21 cellular contexts compared by ENCODE assay signal in the genomic region with DNA sequence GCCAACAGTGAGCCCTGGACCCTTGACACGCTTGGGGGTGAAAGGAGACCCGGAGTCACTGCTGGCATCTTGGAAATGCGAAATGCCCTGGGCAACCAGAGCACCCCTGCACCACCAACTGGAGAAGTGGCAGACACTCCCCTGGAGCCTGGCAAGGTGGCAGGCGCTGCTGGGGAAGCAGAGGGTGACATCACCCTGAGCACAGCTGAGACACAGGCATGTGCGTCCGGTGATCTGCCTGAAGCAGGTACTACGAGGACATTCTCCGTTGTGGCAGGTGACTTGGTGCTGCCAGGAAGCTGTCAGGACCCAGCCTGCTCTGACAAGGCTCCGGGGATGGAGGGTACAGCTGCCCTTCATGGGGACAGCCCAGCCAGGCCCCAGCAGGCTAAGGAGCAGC.
A peak's percentile ranks its signal among the peaks of the same experiment; 100 is the strongest.
DNase-seq lines count a peak whose midpoint lies in the region; ATAC-seq, FAIRE-seq and TF ChIP-seq lines count a peak whose summit lies in the region.
"Had no signal": no experiment of that assay in that cellular context is flagged by ENCODE, and none has a peak within 500 bp of the region (broad histone marks: within the 10 kb centered on the region; RNA-seq: fewer than 3 reads in every experiment).

No MANE protein-coding gene starts in this region.

- BruUV-seq in Caco-2 (replicated peaks; lab: Mats Ljungman, UMichigan) (no TSS peak), PC-9 (replicated peaks; lab: Mats Ljungman, UMichigan) (no TSS peak)

- H3K4me2 ChIP-seq in A549 = no peak overlapping the region
- no peak overlapping the region for H3K4me2 ChIP-seq in H9 (ENCODE audit: insufficient read depth, insufficient read length, low read length)
- no peak overlapping the region for H3K4me2 ChIP-seq in H1 (ENCODE audit: insufficient read depth in 1 of 2, low read depth in 2 of 2, low read length in 2 of 2)
- H3K4me2 ChIP-seq in osteoblast (ENCODE audit: insufficient read depth, low read length) = no peak overlapping the region
- H3K4me2 ChIP-seq in PC-9 = no peak overlapping the region
- H3K4me2 ChIP-seq: BLaER1, KMS-11 had no signal

- H3K27ac Mint-ChIP-seq in H9 (no peak overlapping the region), Caco-2 (ENCODE audit: unreplicated experiment) (no peak overlapping the region)
- H3K27ac Mint-ChIP-seq: CD4-positive, alpha-beta memory T cell had no signal

- H3K36me3 Mint-ChIP-seq in H9 (ENCODE audit: insufficient read depth in 1 of 3, low read depth in 3 of 3) = no peaks in the 10 kb centered on the region; a peak in 2 of 7 replicates
- peaks cover 22% of the 10 kb centered on the region for H3K36me3 Mint-ChIP-seq in Caco-2 (ENCODE audit: insufficient read depth, unreplicated experiment)
- H3K36me3 Mint-ChIP-seq: CD4-positive, alpha-beta memory T cell had no signal

- no peaks in the 10 kb centered on the region for H3K79me1 ChIP-seq in H9 (ENCODE audit: insufficient read depth, low read depth, low read length, poor library complexity, severe bottlenecking)
- no peaks in the 10 kb centered on the region for H3K79me1 ChIP-seq in H1 (ENCODE audit: low read depth, low read length)

- no peak overlapping the region for H3T11ph ChIP-seq in H9 (ENCODE audit: low read length)

- no peak overlapping the region for H2BK5ac ChIP-seq in H9 (ENCODE audit: insufficient read length, low read length)
- H2BK5ac ChIP-seq in H1 (ENCODE audit: low read depth, low read length) = no peak overlapping the region

- H2BK20ac ChIP-seq in H9 (ENCODE audit: low read depth, low read length, poor library complexity, severe bottlenecking) (no peak overlapping the region), H1 (ENCODE audit: low read length) (no peak overlapping the region)

- H2BK120ac ChIP-seq in H9 (ENCODE audit: low read depth, low read length, poor library complexity, severe bottlenecking) = no peak overlapping the region
- no peak overlapping the region for H2BK120ac ChIP-seq in H1 (replicated peaks; ENCODE audit: low read depth, low read length)

- DNase-seq in A549 (ENCODE audit: low read depth in 1 of 2, low spot score in 1 of 2) = no peak
- DNase-seq in H9 = no peak
- DNase-seq in H1 (ENCODE audit: low read depth in 1 of 2, low spot score in 2 of 2) = no peak
- DNase-seq in osteoblast (ENCODE audit: insufficient read length, low spot score, missing footprints) = peak; percentile 53
- DNase-seq in H54 (ENCODE audit: insufficient read length, low spot score) = no peak
- no peak for DNase-seq in Caco-2
- no peak for DNase-seq in PC-9
- DNase-seq in GM20000 (ENCODE audit: low spot score) = no peak
- DNase-seq: CD4-positive, alpha-beta memory T cell; DMS79 treated with DMSO at 0.1 percent for 48 hours; NCI-H1417; NCI-H187; NCI-H510A; NCI-H748 treated with DMSO at 0.1 percent for 48 hours; NK-92 treated with Interleukin-12 subunit alpha and Interleukin-12 subunit beta, amount 100 ng/mL, for 24 hours; SIG-M5 had no signal

- H3K27me3 ChIP-seq in H9 (ENCODE audit: insufficient read depth, low read length) = no peaks in the 10 kb centered on the region
- H3K27me3 ChIP-seq in H1 (replicated peaks in 1 of 4; ENCODE audit: control insufficient read depth in 3 of 4, extremely low read depth in 1 of 4, insufficient read depth in 3 of 4, low read length in 3 of 4) = no peaks in the 10 kb centered on the region
- peaks cover 50% of the 10 kb centered on the region for H3K27me3 ChIP-seq in osteoblast (ENCODE audit: insufficient read depth, low read length)
- no peaks in the 10 kb centered on the region for H3K27me3 ChIP-seq in Caco-2 (replicated peaks; ENCODE audit: control insufficient read depth, insufficient read depth, low read length)
- no peaks in the 10 kb centered on the region for H3K27me3 ChIP-seq in PC-9 (ENCODE audit: insufficient read depth, low read depth)
- H3K27me3 ChIP-seq: BLaER1 had no signal

- POLR2A ChIA-PET in A549 (lab: Yijun Ruan, JAX) (no interaction called here), H1 (lab: Charles Lee; ENCODE audit: partially characterized antibody) (no interaction called here), Caco-2 (lab: Charles Lee) (no interaction called here), PC-9 (lab: Charles Lee; ENCODE audit: unreplicated experiment) (no interaction called here)

- intact Hi-C loops in Caco-2 (cut with micrococcal nuclease; ENCODE audit: unreplicated experiment) = no loop called here
- intact Hi-C loops in PC-9 (cut with micrococcal nuclease; ENCODE audit: unreplicated experiment) = no loop called here

- H3K4me1 Mint-ChIP-seq in H9 = no peaks in the 10 kb centered on the region
- H3K4me1 Mint-ChIP-seq in Caco-2 (ENCODE audit: low read depth, unreplicated experiment) = no peaks in the 10 kb centered on the region
- H3K4me1 Mint-ChIP-seq: CD4-positive, alpha-beta memory T cell had no signal

- H3K4me3 ChIP-seq in A549 (no peak overlapping the region), H1 (ENCODE audit: extremely low read depth in 1 of 4, insufficient read depth in 2 of 4, low read depth in 3 of 4, low read length in 4 of 4) (no peak overlapping the region), osteoblast (ENCODE audit: insufficient read depth, low read length) (no peak overlapping the region), Caco-2 (ENCODE audit: low read depth, low read length) (no peak overlapping the region), PC-9 (no peak overlapping the region)
- H3K4me3 ChIP-seq: BLaER1, HAP-1 had no signal

- no peaks in the 10 kb centered on the region for H3K79me2 ChIP-seq in H9 (ENCODE audit: insufficient read depth, low read length)
- H3K79me2 ChIP-seq in H1 (ENCODE audit: control insufficient read depth in 1 of 2, insufficient read depth in 2 of 2, low read length in 2 of 2) = no peaks in the 10 kb centered on the region
- H3K79me2 ChIP-seq in osteoblast (ENCODE audit: insufficient read depth, low read length) = no peaks in the 10 kb centered on the region
- no peaks in the 10 kb centered on the region for H3K79me2 ChIP-seq in PC-9 (ENCODE audit: low read depth)

- no peak overlapping the region for H4K5ac ChIP-seq in H9 (ENCODE audit: insufficient read length, low read depth, low read length)
- H4K5ac ChIP-seq in H1 (ENCODE audit: insufficient read length, low read depth, low read length) = no peak overlapping the region

- H3K9ac ChIP-seq in H9 (ENCODE audit: extremely low read depth, insufficient read length, low read length) (no peak overlapping the region), H1 (replicated peaks in 1 of 4; ENCODE audit: extremely low read depth in 1 of 4, low read depth in 3 of 4, low read length in 3 of 4) (no peak overlapping the region)
- H3K9ac ChIP-seq: BLaER1, KMS-11 had no signal

- H3K27ac ChIP-seq in A549 (peak overlapping the region; percentile 6 to 51; a peak in 3 of 6 replicates), H9 (ENCODE audit: insufficient read length, low read depth, low read length) (no peak overlapping the region), H1 (ENCODE audit: low read depth, low read length) (no peak overlapping the region), osteoblast (ENCODE audit: low read depth, low read length) (no peak overlapping the region), PC-9 (no peak overlapping the region)
- H3K27ac ChIP-seq: BLaER1, HL-60, KMS-11 had no signal

- FAIRE-seq in A549 (lab: Jason Lieb, UNC) (no peak), H1 (lab: Jason Lieb, UNC) (no peak), H54 (lab: Jason Lieb, UNC) (no peak)
- FAIRE-seq: D721Med had no signal

- H3K27me3 Mint-ChIP-seq in H9 (ENCODE audit: low read depth) = peaks cover 1% of the 10 kb centered on the region; the same call in 1 of the 2 replicates
- no peaks in the 10 kb centered on the region for H3K27me3 Mint-ChIP-seq in Caco-2 (ENCODE audit: insufficient read depth, unreplicated experiment)

- no peak for TF ChIP-seq CTCF in A549 (IDR thresholded peaks at IDR 0.05)
- TF ChIP-seq CTCF in H9 (conservative IDR thresholded peaks at IDR 0.05) = no peak
- no peak for TF ChIP-seq CTCF in H1 (IDR thresholded peaks at IDR 0.05; ENCODE audit: control extremely low read depth in 1 of 3, insufficient read depth in 1 of 3, low read depth in 1 of 3, low read length in 3 of 3)
- TF ChIP-seq CTCF in osteoblast (IDR thresholded peaks at IDR 0.05; ENCODE audit: extremely low read depth, low read depth, low read length) = no peak
- TF ChIP-seq CTCF in Caco-2 (IDR thresholded peaks at IDR 0.05; ENCODE audit: insufficient read depth in 1 of 2, low read depth in 1 of 2, low read length in 1 of 2, severe bottlenecking in 1 of 2, unreplicated experiment in 1 of 2) = no peak
- TF ChIP-seq CTCF in PC-9 (conservative IDR thresholded peaks at IDR 0.05) = no peak
- no peak for TF ChIP-seq CTCF in GM20000 (IDR thresholded peaks at IDR 0.05; ENCODE audit: extremely low read depth, missing control alignments)

- H2AK5ac ChIP-seq in H9 (ENCODE audit: insufficient read length, low read length) = no peak overlapping the region
- no peak overlapping the region for H2AK5ac ChIP-seq in H1 (ENCODE audit: low read depth, low read length)

- no peak for TF ChIP-seq RAD21 in A549 (conservative IDR thresholded peaks at IDR 0.05 in 1 of 2, IDR thresholded peaks at IDR 0.05 in 1 of 2)
- TF ChIP-seq RAD21 in H1 (IDR thresholded peaks at IDR 0.05 in 1 of 2, conservative IDR thresholded peaks at IDR 0.05 in 1 of 2; ENCODE audit: low read depth in 2 of 2, low read length in 2 of 2) = no peak

- H3K23ac ChIP-seq in H9 (ENCODE audit: insufficient read length, low read depth, low read length) (no peak overlapping the region), H1 (ENCODE audit: insufficient read length) (no peak overlapping the region)

- H3K36me3 ChIP-seq in H1 (ENCODE audit: control insufficient read depth in 2 of 4, insufficient read depth in 4 of 4, low read length in 3 of 4) (no peaks in the 10 kb centered on the region; a peak in 1 of 8 replicates), osteoblast (ENCODE audit: insufficient read depth, low read length) (no peaks in the 10 kb centered on the region), Caco-2 (ENCODE audit: control insufficient read depth, insufficient read depth, low read length) (no peaks in the 10 kb centered on the region), PC-9 (ENCODE audit: low read depth) (no peaks in the 10 kb centered on the region)
- H3K36me3 ChIP-seq: BLaER1, HAP-1 had no signal

- H3F3A ChIP-seq in PC-9 (ENCODE audit: insufficient read depth, low read depth) = peaks cover 5% of the 10 kb centered on the region; the same call in 1 of the 2 replicates

- H3K9me3 Mint-ChIP-seq in H9 = no peaks in the 10 kb centered on the region
- H3K9me3 Mint-ChIP-seq in Caco-2 (ENCODE audit: unreplicated experiment) = no peaks in the 10 kb centered on the region
- H3K9me3 Mint-ChIP-seq: CD4-positive, alpha-beta memory T cell had no signal

- no peak for TF ChIP-seq EP300 in A549 (IDR thresholded peaks at IDR 0.05)
- TF ChIP-seq EP300 in H1 (IDR thresholded peaks at IDR 0.05; ENCODE audit: borderline replicate concordance in 1 of 2, low read depth in 2 of 2, low read length in 2 of 2) = no peak

- H4K8ac ChIP-seq in H9 (replicated peaks; ENCODE audit: insufficient read length, low read depth, low read length) (no peak overlapping the region), H1 (ENCODE audit: extremely low read depth, insufficient read depth, low read length) (peak overlapping the region; percentile 57; the same call in 1 of the 2 replicates)

- CTCF ChIA-PET in A549 (lab: Yijun Ruan, JAX) (interaction anchor here (0.6 to 2.1 kb wide), 5 partner anchors 7 to 48 kb away, joined by 3 to 10 read pairs (median 3); no protein-coding TSS in a partner anchor), H1 (lab: Charles Lee; ENCODE audit: partially characterized antibody) (interaction anchor here (0.6 kb wide), 1 partner anchor 12 kb away, joined by 3 read pairs; no protein-coding TSS in a partner anchor), Caco-2 (lab: Charles Lee) (no interaction called here), PC-9 (lab: Charles Lee) (no interaction called here)

- 91% methylated on average over 9 of the region's 9 CpGs for WGBS in A549 (ENCODE audit: missing lambda C conversion rate)
- WGBS in H9 (ENCODE audit: extremely low coverage, insufficient read length, low lambda C conversion rate) = no CpG with 5 or more reads among the region's 9 CpGs
- 98% methylated on average over 9 of the region's 9 CpGs; no CpG with 5 or more reads in 1 of the 2 experiments for WGBS in H1 (ENCODE audit: extremely low coverage in 1 of 2, insufficient coverage in 1 of 2, insufficient read length in 1 of 2, insufficient replicate concordance in 2 of 2, low coverage in 1 of 2, low lambda C conversion rate in 2 of 2, missing lambda C conversion rate in 1 of 2), 2 experiments

- peak in 1 of 2 experiments; percentile 16; a peak in 4 of 6 replicates for ATAC-seq in A549

- H3K4me3 Mint-ChIP-seq in H9 = no peak overlapping the region
- no peak overlapping the region for H3K4me3 Mint-ChIP-seq in Caco-2 (ENCODE audit: unreplicated experiment)
- H3K4me3 Mint-ChIP-seq: CD4-positive, alpha-beta memory T cell had no signal

- TF ChIP-seq POLR2A in A549 (IDR thresholded peaks at IDR 0.05; ENCODE audit: low read length) = no peak
- TF ChIP-seq POLR2A in H1 (IDR thresholded peaks at IDR 0.05; ENCODE audit: control extremely low read depth in 1 of 2, low read depth in 2 of 2, low read length in 2 of 2) = no peak
- no peak for TF ChIP-seq POLR2A in H54 (IDR thresholded peaks at IDR 0.05; ENCODE audit: low read depth, low read length)

- H2AFZ ChIP-seq in H9 (ENCODE audit: low read length) = no peak overlapping the region
- H2AFZ ChIP-seq in H1 (ENCODE audit: low read length) = no peak overlapping the region
- no peak overlapping the region for H2AFZ ChIP-seq in osteoblast (ENCODE audit: low read length)
- H2AFZ ChIP-seq in PC-9 = no peak overlapping the region

- H4K20me1 ChIP-seq in H9 (ENCODE audit: control insufficient read depth, insufficient read depth, insufficient read length) (no peaks in the 10 kb centered on the region), H1 (replicated peaks in 1 of 2; ENCODE audit: control insufficient read depth in 1 of 2, insufficient read depth in 2 of 2, low read length in 2 of 2) (no peaks in the 10 kb centered on the region), osteoblast (ENCODE audit: insufficient read depth, low read length) (no peaks in the 10 kb centered on the region), PC-9 (ENCODE audit: insufficient read depth) (no peaks in the 10 kb centered on the region)
- H4K20me1 ChIP-seq: BLaER1 had no signal

- no peaks in the 10 kb centered on the region for H3K23me2 ChIP-seq in H9 (ENCODE audit: insufficient read length, low read depth, low read length, poor library complexity, severe bottlenecking)
- no peaks in the 10 kb centered on the region for H3K23me2 ChIP-seq in H1 (ENCODE audit: low read depth, low read length)

- no peak overlapping the region for H2BK12ac ChIP-seq in H9 (ENCODE audit: insufficient read length, low read depth, low read length)
- no peak overlapping the region for H2BK12ac ChIP-seq in H1 (ENCODE audit: low read depth, low read length)

- H4K91ac ChIP-seq in H9 (ENCODE audit: insufficient read length, low read depth, low read length) (no peak overlapping the region), H1 (replicated peaks; ENCODE audit: insufficient read length, low read length) (no peak overlapping the region)

- H3K9me3 ChIP-seq in A549 (no peaks in the 10 kb centered on the region), H9 (ENCODE audit: control insufficient read depth, low read depth, low read length) (no peaks in the 10 kb centered on the region), H1 (ENCODE audit: insufficient read depth in 2 of 2, low read depth in 1 of 2, low read length in 1 of 2) (no peaks in the 10 kb centered on the region), osteoblast (ENCODE audit: low read depth, low read length) (no peaks in the 10 kb centered on the region), Caco-2 (no peaks in the 10 kb centered on the region), PC-9 (ENCODE audit: insufficient read depth, low read depth) (no peaks in the 10 kb centered on the region)
- H3K9me3 ChIP-seq: BLaER1, HAP-1 had no signal

- no peaks in the 10 kb centered on the region for H3K9me2 ChIP-seq in PC-9 (ENCODE audit: insufficient read depth)

- no peak overlapping the region for H3K4ac ChIP-seq in H9 (ENCODE audit: low read depth, low read length)
- no peak overlapping the region for H3K4ac ChIP-seq in H1 (replicated peaks; ENCODE audit: insufficient read length, low read depth, low read length)

- H3K14ac ChIP-seq in H9 (ENCODE audit: insufficient read depth, low read length) = peak overlapping the region; percentile 2; the same call in 1 of the 2 replicates
- H3K14ac ChIP-seq in H1 (ENCODE audit: insufficient read length) = no peak overlapping the region

- H3K56ac ChIP-seq in H9 (ENCODE audit: insufficient read length, low read depth, low read length) (no peak overlapping the region), H1 (replicated peaks; ENCODE audit: insufficient read length, low read depth, low read length) (no peak overlapping the region)

- H2BK15ac ChIP-seq in H9 (ENCODE audit: low read depth, low read length) (no peak overlapping the region), H1 (ENCODE audit: low read length) (no peak overlapping the region)

- H3K18ac ChIP-seq in H9 (ENCODE audit: insufficient read length, low read depth, low read length) (peak overlapping the region; percentile 21), H1 (ENCODE audit: extremely low read depth, low read length) (no peak overlapping the region)

- H3K4me1 ChIP-seq in A549 = 0 out of 3 replicates have a peak, but pooled peaks cover 3% of the 10 kb centered on the region
- H3K4me1 ChIP-seq in H9 (ENCODE audit: insufficient read depth, low read length) = no peaks in the 10 kb centered on the region
- no peaks in the 10 kb centered on the region for H3K4me1 ChIP-seq in H1 (replicated peaks in 1 of 4; ENCODE audit: control insufficient read depth in 3 of 4, insufficient read depth in 4 of 4, low read length in 3 of 4)
- no peaks in the 10 kb centered on the region for H3K4me1 ChIP-seq in osteoblast (ENCODE audit: insufficient read depth, low read length)
- H3K4me1 ChIP-seq in Caco-2 = no peaks in the 10 kb centered on the region
- peaks cover 20% of the 10 kb centered on the region for H3K4me1 ChIP-seq in PC-9 (replicated peaks; ENCODE audit: insufficient read depth)
- H3K4me1 ChIP-seq: BLaER1, HAP-1 had no signal

Comparison
In these comparisons a context has a peak if more than half of its experiments do, and no peak if none do; other contexts are left out.
1. H3K27ac ChIP-seq: peak in A549 (2 of 2); none in H9 (single experiment), H1 (single experiment), osteoblast (single experiment) and PC-9 (single experiment).
2. CTCF ChIA-PET loops: an anchor here in A549 (0.6 to 2.1 kb wide) and H1 (0.6 kb wide); none called in Caco-2 and PC-9.